ENCODE assay signal across 24 cellular contexts in the genomic region with DNA sequence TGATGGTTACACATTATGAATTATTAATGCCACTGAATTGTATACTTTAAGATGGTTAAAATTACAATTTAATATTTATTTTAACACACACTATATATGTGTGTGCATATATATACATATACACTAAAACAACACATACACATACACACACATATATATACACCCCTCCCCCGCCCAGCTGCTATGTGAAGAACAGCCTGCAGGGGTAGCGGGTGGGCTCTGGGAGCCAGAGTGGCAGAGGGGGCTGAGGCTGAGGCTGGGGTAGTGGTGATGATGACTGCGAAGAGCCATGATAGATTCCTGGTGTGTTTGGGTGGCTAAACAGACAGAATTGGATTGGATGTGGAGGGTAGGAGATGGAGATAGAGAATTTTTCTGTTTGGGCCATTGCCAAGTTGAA.
"Had no signal": no experiment of that assay in that cellular context is flagged by ENCODE, and none has a peak within 500 bp of the region (broad histone marks: within the 10 kb centered on the region; RNA-seq: fewer than 3 reads in every experiment).

No MANE protein-coding gene starts in this region.

- H3K4me1 Mint-ChIP-seq: immature natural killer cell, mesothelial cell of epicardium, natural killer cell, T-cell had no signal

- H3K36me3 ChIP-seq: heart right ventricle, left ventricle myocardium inferior, neutrophil, ovary, prostate gland, spleen, upper lobe of right lung had no signal

- H3K9me3 Mint-ChIP-seq: activated naive CD4-positive, alpha-beta T cell treated with anti-CD3 and anti-CD28 coated beads for 36 hours; immature natural killer cell; natural killer cell; T-cell had no signal

- H3K27ac ChIP-seq: heart right ventricle, left ventricle myocardium inferior, neutrophil, ovary, prostate gland, spleen, upper lobe of right lung, VCaP had no signal

- H3K4me3 Mint-ChIP-seq: activated naive CD4-positive, alpha-beta T cell treated with anti-CD3 and anti-CD28 coated beads for 36 hours; activated T-cell treated with anti-CD3 and anti-CD28 coated beads, Interleukin-2, amount 50 U/mL, for 72 hours; immature natural killer cell; mesothelial cell of epicardium; natural killer cell; T-cell; T-helper 2 cell treated with Interferon-gamma antibody and Interleukin-4, amounts not matched to agents 5 μg/mL and 100 μg/mL, for 36 hours had no signal

- H3K9me3 ChIP-seq: ovary, prostate gland, upper lobe of right lung had no signal

- H3K4me3 ChIP-seq: heart right ventricle, left ventricle myocardium inferior, ovary, prostate gland, spleen, upper lobe of right lung had no signal

- H3K4me1 ChIP-seq: prostate gland, spleen, upper lobe of right lung had no signal

- ATAC-seq: activated T-cell treated with anti-CD3 and anti-CD28 coated beads, Interleukin-2, amount 50 U/mL, for 72 hours; heart right ventricle; natural killer cell; T-cell; upper lobe of right lung had no signal

- DNase-seq: activated CD4-positive, alpha-beta T cell treated with anti-CD3 and anti-CD28 coated beads for 1 hour; activated CD8-positive, alpha-beta memory T cell treated with anti-CD3 and anti-CD28 coated beads, Interleukin-2, amount 50 U/mL, for 48 hours; activated effector memory CD4-positive, alpha-beta T cell treated with Interleukin-2 at 50 U/mL for 16 hours; activated naive CD4-positive, alpha-beta T cell treated with anti-CD3 and anti-CD28 coated beads for 36 hours; activated T-cell treated with anti-CD3 and anti-CD28 coated beads, Interleukin-2, amount 50 U/mL, for 72 hours; amygdala; cerebellar nuclear complex; cortex of kidney; heart right ventricle; immature natural killer cell; kidney glomerular epithelial cell; left ventricle myocardium inferior; natural killer cell; ovary; spleen; stimulated activated CD4-positive, alpha-beta T cell treated with anti-CD3 and anti-CD28 coated beads, Interleukin-4, amount 100 ng/mL, for 1 hour; stimulated activated naive CD4-positive, alpha-beta T cell; T-cell; upper lobe of right lung had no signal

- H3K27me3 ChIP-seq: heart right ventricle, neutrophil, ovary, spleen, upper lobe of right lung had no signal

- H3K36me3 Mint-ChIP-seq: immature natural killer cell, mesothelial cell of epicardium had no signal

- H3K27ac Mint-ChIP-seq: activated naive CD4-positive, alpha-beta T cell treated with anti-CD3 and anti-CD28 coated beads for 36 hours; activated T-cell treated with anti-CD3 and anti-CD28 coated beads, Interleukin-2, amount 50 U/mL, for 72 hours; immature natural killer cell; mesothelial cell of epicardium; natural killer cell; T-cell; T-helper 2 cell treated with Interferon-gamma antibody and Interleukin-4, amounts not matched to agents 5 μg/mL and 100 μg/mL, for 36 hours had no signal
